ENCODE assay signal across 1 cellular context in the genomic region with DNA sequence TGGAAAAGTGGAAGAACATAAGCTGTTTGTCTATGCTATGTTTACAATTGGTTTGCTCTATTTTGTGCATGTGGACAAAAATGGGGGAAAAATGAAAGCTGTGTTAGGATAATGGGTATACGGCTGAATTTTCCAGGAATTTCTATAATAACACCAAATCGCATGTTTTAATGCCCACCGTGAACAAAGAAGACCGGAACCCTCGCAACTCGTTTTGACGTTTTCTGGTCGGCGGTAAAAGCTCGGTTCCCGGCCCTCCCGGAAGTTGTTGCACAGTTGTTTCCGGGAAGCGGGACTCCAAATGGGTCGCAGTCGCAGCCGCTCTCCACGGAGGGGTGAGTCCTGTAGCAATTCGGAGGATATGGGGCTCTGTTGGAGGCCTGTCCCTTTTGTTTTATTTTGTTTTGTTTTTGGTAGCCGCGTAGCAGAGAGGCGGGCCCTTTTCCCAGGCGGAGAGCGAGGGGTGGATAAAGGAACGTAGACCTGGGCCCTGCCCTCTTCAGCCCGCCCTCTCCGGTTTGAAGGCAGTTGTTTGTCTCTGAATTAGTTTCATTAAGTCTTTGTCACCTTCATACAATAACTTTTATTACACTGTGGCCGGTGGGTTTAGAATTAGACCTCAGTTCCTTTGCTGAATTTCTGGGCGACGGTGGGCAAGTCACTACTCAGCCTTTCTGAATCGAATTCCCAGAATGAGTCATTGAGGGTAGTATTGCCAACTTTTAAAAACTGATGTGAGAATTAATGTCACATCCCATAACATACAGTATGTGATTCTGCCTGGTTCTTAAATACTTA.
A peak's percentile ranks its signal among the peaks of the same experiment; 100 is the strongest.
TF ChIP-seq lines count a peak whose summit lies in the region.

A gene with protein sequence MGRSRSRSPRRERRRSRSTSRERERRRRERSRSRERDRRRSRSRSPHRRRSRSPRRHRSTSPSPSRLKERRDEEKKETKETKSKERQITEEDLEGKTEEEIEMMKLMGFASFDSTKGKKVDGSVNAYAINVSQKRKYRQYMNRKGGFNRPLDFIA (plus strand): TSS at position 273 of the 798 bp plus-strand sequence. CDS start 29 bp downstream, at position 302.

TF ChIP-seq in HepG2, 621 proteins besides CTCF, POLR2A, EP300 and RAD21 (continued from another document and continues in another):
- TF ChIP-seq, protein P1, sequence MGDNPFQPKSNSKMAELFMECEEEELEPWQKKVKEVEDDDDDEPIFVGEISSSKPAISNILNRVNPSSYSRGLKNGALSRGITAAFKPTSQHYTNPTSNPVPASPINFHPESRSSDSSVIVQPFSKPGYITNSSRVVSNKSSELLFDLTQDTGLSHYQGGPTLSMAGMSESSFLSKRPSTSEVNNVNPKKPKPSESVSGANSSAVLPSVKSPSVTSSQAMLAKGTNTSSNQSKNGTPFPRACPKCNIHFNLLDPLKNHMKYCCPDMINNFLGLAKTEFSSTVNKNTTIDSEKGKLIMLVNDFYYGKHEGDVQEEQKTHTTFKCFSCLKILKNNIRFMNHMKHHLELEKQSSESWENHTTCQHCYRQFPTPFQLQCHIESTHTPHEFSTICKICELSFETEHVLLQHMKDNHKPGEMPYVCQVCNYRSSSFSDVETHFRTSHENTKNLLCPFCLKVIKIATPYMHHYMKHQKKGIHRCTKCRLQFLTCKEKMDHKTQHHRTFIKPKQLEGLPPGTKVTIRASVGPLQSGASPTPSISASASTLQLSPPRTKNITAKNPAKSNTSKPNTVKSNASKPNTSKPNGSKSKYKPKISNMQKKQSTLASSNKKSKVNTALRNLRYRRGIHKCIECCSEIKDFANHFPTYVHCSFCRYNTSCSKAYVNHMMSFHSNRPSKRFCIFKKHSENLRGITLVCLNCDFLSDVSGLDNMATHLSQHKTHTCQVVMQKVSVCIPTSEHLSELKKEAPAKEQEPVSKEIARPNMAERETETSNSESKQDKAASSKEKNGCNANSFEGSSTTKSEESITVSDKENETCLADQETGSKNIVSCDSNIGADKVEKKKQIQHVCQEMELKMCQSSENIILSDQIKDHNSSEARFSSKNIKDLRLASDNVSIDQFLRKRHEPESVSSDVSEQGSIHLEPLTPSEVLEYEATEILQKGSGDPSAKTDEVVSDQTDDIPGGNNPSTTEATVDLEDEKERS (CRISPR knock-in tag; IDR thresholded peaks at IDR 0.05) = peak; percentile 84
- TF ChIP-seq BCL6 (CRISPR knock-in tag; IDR thresholded peaks at IDR 0.05) (peak; percentile 76; the same call in 1 of the 2 replicates), CENPX (CRISPR knock-in tag; IDR thresholded peaks at IDR 0.05) (no peak), POLR2G (IDR thresholded peaks at IDR 0.05; ENCODE audit: low read depth, low read length) (peak; percentile 95), GATAD2A (CRISPR knock-in tag; IDR thresholded peaks at IDR 0.05) (peak; percentile 83), BRD4 (CRISPR knock-in tag; IDR thresholded peaks at IDR 0.05) (peak; percentile 99), PRPF4 (IDR thresholded peaks at IDR 0.05; ENCODE audit: low read depth, low read length, poor library complexity, severe bottlenecking) (no peak), ZNF251 (CRISPR knock-in tag; IDR thresholded peaks at IDR 0.05) (no peak), CBX2 (IDR thresholded peaks at IDR 0.05; ENCODE audit: low read depth, low read length) (no peak), CBX2 (CRISPR knock-in tag; IDR thresholded peaks at IDR 0.05; ENCODE audit: low read depth) (peak; percentile 90; the same call in 1 of the 2 replicates), ZNF615 (CRISPR knock-in tag; IDR thresholded peaks at IDR 0.05; ENCODE audit: borderline replicate concordance) (no peak; the same call in 1 of the 2 replicates), NR2F1 (CRISPR knock-in tag; IDR thresholded peaks at IDR 0.05) (0 out of 4 replicates have a peak, but pooled peaks of 1 of the 2 experiments have one; percentile 11), MEIS1 (CRISPR knock-in tag; IDR thresholded peaks at IDR 0.05; ENCODE audit: borderline replicate concordance) (no peak), ZNF256 (CRISPR knock-in tag; conservative IDR thresholded peaks at IDR 0.05) (peak; percentile 98; the same call in 1 of the 2 replicates), ZNF589 (CRISPR knock-in tag; conservative IDR thresholded peaks at IDR 0.05) (no peak), KMT2A (CRISPR knock-in tag; IDR thresholded peaks at IDR 0.05) (peak; percentile 97), KAT2B (IDR thresholded peaks at IDR 0.05; ENCODE audit: borderline replicate concordance, low read depth, low read length) (no peak), ZFP1 (CRISPR knock-in tag; IDR thresholded peaks at IDR 0.05) (peak; percentile 91)
- TF ChIP-seq, protein P2, sequence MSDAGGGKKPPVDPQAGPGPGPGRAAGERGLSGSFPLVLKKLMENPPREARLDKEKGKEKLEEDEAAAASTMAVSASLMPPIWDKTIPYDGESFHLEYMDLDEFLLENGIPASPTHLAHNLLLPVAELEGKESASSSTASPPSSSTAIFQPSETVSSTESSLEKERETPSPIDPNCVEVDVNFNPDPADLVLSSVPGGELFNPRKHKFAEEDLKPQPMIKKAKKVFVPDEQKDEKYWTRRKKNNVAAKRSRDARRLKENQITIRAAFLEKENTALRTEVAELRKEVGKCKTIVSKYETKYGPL (CRISPR knock-in tag; IDR thresholded peaks at IDR 0.05) = peak; percentile 90
- TF ChIP-seq, protein P3, sequence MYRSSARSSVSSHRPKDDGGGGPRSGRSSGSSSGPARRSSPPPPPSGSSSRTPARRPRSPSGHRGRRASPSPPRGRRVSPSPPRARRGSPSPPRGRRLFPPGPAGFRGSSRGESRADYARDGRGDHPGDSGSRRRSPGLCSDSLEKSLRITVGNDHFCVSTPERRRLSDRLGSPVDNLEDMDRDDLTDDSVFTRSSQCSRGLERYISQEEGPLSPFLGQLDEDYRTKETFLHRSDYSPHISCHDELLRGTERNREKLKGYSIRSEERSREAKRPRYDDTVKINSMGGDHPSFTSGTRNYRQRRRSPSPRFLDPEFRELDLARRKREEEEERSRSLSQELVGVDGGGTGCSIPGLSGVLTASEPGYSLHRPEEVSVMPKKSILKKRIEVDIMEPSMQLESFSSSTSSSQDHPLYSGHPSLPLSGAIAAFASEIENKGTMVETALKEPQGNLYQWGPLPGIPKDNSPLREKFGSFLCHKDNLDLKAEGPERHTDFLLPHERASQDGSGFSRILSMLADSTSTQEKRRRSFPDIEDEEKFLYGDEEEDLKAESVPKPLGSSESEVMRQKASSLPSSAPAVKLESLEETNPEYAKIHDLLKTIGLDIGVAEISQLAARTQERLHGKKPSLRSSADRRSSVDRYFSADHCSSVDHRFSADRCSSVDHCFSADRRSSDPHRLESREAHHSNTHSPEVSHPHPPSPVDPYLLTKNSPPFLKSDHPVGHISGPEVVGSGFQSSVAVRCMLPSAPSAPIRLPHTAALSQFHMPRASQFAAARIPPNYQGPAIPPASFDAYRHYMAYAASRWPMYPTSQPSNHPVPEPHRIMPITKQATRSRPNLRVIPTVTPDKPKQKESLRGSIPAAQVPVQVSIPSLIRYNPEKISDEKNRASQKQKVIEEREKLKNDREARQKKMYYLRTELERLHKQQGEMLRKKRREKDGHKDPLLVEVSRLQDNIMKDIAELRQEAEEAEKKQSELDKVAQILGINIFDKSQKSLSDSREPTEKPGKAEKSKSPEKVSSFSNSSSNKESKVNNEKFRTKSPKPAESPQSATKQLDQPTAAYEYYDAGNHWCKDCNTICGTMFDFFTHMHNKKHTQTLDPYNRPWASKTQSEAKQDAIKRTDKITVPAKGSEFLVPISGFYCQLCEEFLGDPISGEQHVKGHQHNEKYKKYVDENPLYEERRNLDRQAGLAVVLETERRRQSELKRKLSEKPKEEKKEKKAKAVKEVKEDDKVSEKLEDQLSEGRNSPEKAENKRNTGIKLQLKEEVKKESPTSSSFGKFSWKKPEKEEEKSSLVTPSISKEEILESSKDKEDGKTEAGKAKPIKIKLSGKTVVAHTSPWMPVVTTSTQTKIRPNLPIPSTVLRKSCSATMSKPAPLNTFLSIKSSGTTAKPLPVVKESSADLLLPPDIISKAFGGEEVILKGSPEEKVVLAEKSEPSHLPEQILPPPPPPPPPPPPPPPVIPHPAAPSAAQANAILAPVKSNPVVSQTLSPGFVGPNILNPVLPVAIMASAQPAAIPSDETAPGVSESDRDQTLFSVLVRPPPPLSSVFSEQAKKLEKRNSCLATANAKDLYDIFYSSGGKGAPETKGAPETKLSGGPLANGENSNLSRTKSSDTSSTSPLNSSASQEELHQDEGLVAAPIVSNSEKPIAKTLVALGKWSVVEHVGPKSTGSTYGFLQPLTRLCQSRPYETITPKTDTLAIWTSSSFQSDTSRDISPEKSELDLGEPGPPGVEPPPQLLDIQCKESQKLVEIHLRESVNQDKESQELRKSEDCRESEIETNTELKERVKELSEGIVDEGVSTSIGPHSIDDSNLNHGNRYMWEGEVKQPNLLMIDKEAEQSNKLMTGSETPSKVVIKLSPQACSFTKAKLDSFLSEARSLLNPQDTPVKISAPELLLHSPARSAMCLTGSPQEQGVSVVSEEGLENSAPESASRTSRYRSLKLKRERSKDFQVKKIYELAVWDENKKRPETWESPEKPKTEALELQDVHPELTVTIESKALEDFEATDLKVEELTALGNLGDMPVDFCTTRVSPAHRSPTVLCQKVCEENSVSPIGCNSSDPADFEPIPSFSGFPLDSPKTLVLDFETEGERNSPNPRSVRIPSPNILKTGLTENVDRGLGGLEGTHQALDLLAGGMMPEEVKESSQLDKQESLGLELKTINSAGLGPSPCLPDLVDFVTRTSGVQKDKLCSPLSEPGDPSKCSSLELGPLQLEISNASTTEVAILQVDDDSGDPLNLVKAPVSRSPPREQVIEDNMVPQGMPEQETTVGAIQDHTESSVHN (CRISPR knock-in tag; IDR thresholded peaks at IDR 0.05) = no peak; the same call in 1 of the 2 replicates
- TF ChIP-seq, protein P4, sequence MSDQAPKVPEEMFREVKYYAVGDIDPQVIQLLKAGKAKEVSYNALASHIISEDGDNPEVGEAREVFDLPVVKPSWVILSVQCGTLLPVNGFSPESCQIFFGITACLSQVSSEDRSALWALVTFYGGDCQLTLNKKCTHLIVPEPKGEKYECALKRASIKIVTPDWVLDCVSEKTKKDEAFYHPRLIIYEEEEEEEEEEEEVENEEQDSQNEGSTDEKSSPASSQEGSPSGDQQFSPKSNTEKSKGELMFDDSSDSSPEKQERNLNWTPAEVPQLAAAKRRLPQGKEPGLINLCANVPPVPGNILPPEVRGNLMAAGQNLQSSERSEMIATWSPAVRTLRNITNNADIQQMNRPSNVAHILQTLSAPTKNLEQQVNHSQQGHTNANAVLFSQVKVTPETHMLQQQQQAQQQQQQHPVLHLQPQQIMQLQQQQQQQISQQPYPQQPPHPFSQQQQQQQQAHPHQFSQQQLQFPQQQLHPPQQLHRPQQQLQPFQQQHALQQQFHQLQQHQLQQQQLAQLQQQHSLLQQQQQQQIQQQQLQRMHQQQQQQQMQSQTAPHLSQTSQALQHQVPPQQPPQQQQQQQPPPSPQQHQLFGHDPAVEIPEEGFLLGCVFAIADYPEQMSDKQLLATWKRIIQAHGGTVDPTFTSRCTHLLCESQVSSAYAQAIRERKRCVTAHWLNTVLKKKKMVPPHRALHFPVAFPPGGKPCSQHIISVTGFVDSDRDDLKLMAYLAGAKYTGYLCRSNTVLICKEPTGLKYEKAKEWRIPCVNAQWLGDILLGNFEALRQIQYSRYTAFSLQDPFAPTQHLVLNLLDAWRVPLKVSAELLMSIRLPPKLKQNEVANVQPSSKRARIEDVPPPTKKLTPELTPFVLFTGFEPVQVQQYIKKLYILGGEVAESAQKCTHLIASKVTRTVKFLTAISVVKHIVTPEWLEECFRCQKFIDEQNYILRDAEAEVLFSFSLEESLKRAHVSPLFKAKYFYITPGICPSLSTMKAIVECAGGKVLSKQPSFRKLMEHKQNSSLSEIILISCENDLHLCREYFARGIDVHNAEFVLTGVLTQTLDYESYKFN (CRISPR knock-in tag; conservative IDR thresholded peaks at IDR 0.05) = peak; percentile 57; the same call in 1 of the 2 replicates
- TF ChIP-seq, protein P5, sequence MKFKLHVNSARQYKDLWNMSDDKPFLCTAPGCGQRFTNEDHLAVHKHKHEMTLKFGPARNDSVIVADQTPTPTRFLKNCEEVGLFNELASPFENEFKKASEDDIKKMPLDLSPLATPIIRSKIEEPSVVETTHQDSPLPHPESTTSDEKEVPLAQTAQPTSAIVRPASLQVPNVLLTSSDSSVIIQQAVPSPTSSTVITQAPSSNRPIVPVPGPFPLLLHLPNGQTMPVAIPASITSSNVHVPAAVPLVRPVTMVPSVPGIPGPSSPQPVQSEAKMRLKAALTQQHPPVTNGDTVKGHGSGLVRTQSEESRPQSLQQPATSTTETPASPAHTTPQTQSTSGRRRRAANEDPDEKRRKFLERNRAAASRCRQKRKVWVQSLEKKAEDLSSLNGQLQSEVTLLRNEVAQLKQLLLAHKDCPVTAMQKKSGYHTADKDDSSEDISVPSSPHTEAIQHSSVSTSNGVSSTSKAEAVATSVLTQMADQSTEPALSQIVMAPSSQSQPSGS (CRISPR knock-in tag; IDR thresholded peaks at IDR 0.05) = peak; percentile 91
- TF ChIP-seq, protein P6, sequence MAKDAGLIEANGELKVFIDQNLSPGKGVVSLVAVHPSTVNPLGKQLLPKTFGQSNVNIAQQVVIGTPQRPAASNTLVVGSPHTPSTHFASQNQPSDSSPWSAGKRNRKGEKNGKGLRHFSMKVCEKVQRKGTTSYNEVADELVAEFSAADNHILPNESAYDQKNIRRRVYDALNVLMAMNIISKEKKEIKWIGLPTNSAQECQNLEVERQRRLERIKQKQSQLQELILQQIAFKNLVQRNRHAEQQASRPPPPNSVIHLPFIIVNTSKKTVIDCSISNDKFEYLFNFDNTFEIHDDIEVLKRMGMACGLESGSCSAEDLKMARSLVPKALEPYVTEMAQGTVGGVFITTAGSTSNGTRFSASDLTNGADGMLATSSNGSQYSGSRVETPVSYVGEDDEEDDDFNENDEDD (CRISPR knock-in tag; IDR thresholded peaks at IDR 0.05; ENCODE audit: borderline replicate concordance) = peak; percentile 81; the same call in 1 of the 2 replicates
- TF ChIP-seq, protein P7, sequence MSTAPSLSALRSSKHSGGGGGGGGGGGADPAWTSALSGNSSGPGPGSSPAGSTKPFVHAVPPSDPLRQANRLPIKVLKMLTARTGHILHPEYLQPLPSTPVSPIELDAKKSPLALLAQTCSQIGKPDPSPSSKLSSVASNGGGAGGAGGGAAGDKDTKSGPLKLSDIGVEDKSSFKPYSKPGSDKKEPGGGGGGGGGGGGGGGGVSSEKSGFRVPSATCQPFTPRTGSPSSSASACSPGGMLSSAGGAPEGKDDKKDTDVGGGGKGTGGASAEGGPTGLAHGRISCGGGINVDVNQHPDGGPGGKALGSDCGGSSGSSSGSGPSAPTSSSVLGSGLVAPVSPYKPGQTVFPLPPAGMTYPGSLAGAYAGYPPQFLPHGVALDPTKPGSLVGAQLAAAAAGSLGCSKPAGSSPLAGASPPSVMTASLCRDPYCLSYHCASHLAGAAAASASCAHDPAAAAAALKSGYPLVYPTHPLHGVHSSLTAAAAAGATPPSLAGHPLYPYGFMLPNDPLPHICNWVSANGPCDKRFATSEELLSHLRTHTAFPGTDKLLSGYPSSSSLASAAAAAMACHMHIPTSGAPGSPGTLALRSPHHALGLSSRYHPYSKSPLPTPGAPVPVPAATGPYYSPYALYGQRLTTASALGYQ (CRISPR knock-in tag; IDR thresholded peaks at IDR 0.05) = peak; percentile 81
